8 cellular contexts compared by ENCODE assay signal in the genomic region with DNA sequence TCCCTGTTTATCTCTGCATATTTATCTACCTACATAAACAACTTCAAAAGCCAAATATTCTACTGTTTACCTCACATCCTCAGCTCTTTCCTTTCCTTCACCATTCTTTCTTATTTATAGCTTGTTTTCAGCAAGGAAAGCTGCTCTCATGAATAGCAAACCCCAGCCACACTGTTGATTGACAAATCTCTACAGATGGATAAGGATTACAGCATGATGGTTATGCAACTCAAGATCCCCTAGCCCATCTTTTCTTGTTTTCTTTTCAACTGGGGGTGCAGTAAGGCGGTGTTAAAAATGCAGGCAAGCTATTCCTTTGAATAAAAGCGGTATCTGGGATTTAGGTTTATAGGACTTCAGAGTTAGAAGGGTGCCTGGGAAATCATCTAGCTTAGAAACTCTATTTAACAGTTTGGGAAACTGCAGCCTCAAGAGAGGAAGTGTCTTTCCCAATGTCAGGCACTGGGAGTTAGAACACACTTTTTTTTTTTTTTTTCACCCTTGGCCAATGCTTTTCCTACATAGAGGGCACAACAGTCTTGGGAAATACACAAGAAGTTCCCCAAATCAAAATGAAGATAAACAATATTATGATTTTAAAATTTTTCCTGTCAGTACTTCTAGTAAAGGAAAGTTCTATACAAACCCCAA. TPM values are rescaled to one million over a fixed set of nuclear protein-coding genes. Genes with fewer than 3 reads are reported as not detected.
DNase-seq lines count a peak whose midpoint lies in the region; ATAC-seq and TF ChIP-seq lines count a peak whose summit lies in the region.

No MANE protein-coding gene starts in this region.

- no peaks in the 10 kb centered on the region for H3K27me3 ChIP-seq in GM23248 (replicated peaks; ENCODE audit: insufficient read depth)
- H3K27me3 ChIP-seq in adrenal gland = no peaks in the 10 kb centered on the region
- no peaks in the 10 kb centered on the region for H3K27me3 ChIP-seq in right atrium auricular region
- no peaks in the 10 kb centered on the region for H3K27me3 ChIP-seq in sigmoid colon

- H3K4me1 ChIP-seq in GM23248 (ENCODE audit: insufficient read depth) (peaks cover 57% of the 10 kb centered on the region), adrenal gland (replicated peaks in 1 of 2) (peaks cover 65 to 71% of the 10 kb centered on the region in 2 donors), right atrium auricular region (peaks cover 0 to 72% of the 10 kb centered on the region in 2 donors), sigmoid colon (peaks cover 0 to 75% (median 67%) of the 10 kb centered on the region in 4 donors)

- peak overlapping the region; percentile 96 for H3K4me2 ChIP-seq in GM23248 (ENCODE audit: unreplicated experiment)

- H3K4me3 ChIP-seq in GM23248 = peak overlapping the region; percentile 95
- peak overlapping the region in 2 of 4 donors; percentile 63 to 77 for H3K4me3 ChIP-seq in adrenal gland
- H3K4me3 ChIP-seq in right atrium auricular region = peak overlapping the region; percentile 63 to 68
- H3K4me3 ChIP-seq in sigmoid colon = peak overlapping the region in 3 of 4 donors; percentile 58 to 69 (median 68)

- in situ Hi-C loops in GM23248 (cut with MboI) = no loop called here

- 0 to 5% methylated on average over 2 of the region's 2 CpGs for WGBS in GM23248 (ENCODE audit: low coverage in 1 of 2, low lambda C conversion rate in 2 of 2, missing lambda C conversion rate in 2 of 2), 2 experiments
- 40 to 61% (median 52%) methylated on average over 2 of the region's 2 CpGs for WGBS in adrenal gland, 4 donors
- 78 to 86% methylated on average over 2 of the region's 2 CpGs for WGBS in sigmoid colon, 2 donors

- intact Hi-C loops in adrenal gland (cut with DNase I) = no loop called here
- intact Hi-C loops in sigmoid colon (cut with DNase I) = no loop called here

- no peak for TF ChIP-seq EP300 in sigmoid colon (IDR thresholded peaks at IDR 0.05)

- H3K9me3 ChIP-seq in GM23248 (ENCODE audit: low read depth) = no peaks in the 10 kb centered on the region
- H3K9me3 ChIP-seq in adrenal gland (replicated peaks in 1 of 3) = no peaks in the 10 kb centered on the region
- H3K9me3 ChIP-seq in right atrium auricular region = no peaks in the 10 kb centered on the region
- H3K9me3 ChIP-seq in sigmoid colon = no peaks in the 10 kb centered on the region

- H3K79me2 ChIP-seq in GM23248 (ENCODE audit: insufficient read depth) = peaks cover 91% of the 10 kb centered on the region

- peak; percentile 48 for DNase-seq in GM23248
- no peak for DNase-seq in adrenal gland
- no peak for DNase-seq in right atrium auricular region (ENCODE audit: low spot score)
- no peak for DNase-seq in sigmoid colon
- no peak for DNase-seq in DMS114 treated with DMSO at 0.1 percent for 48 hours (lab: John Stamatoyannopoulos, UW; ENCODE audit: unreplicated experiment)
- no peak for DNase-seq in kidney tubule cell (ENCODE audit: low spot score)
- no peak for DNase-seq in NCI-H2081 treated with DMSO at 0.1 percent for 48 hours (lab: John Stamatoyannopoulos, UW)

- H2AFZ ChIP-seq in GM23248 = no peak overlapping the region

- ATAC-seq in HG02870 (IDR thresholded peaks at IDR 0.05; ENCODE audit: unreplicated experiment) = no peak

- TF ChIP-seq CTCF in adrenal gland (IDR thresholded peaks at IDR 0.05) (no peak), right atrium auricular region (IDR thresholded peaks at IDR 0.05) (no peak), sigmoid colon (IDR thresholded peaks at IDR 0.05) (no peak)

- H3K27ac ChIP-seq in GM23248 (peak overlapping the region; percentile 99), adrenal gland (peak overlapping the region in 4 of 5 donors; percentile 24 to 86 (median 84)), right atrium auricular region (peak overlapping the region; percentile 82 to 92), sigmoid colon (peak overlapping the region; percentile 87 to 95 (median 90))

- no peak for TF ChIP-seq POLR2A in adrenal gland (IDR thresholded peaks at IDR 0.05)
- no peak for TF ChIP-seq POLR2A in sigmoid colon (IDR thresholded peaks at IDR 0.05)

- peaks cover 48% of the 10 kb centered on the region for H3K36me3 ChIP-seq in GM23248 (ENCODE audit: low read depth)
- H3K36me3 ChIP-seq in adrenal gland (replicated peaks in 1 of 2) = peaks cover 0 to 11% of the 10 kb centered on the region in 2 donors
- H3K36me3 ChIP-seq in right atrium auricular region = no peaks in the 10 kb centered on the region
- no peaks in the 10 kb centered on the region for H3K36me3 ChIP-seq in sigmoid colon

- H3F3A ChIP-seq in GM23248 (ENCODE audit: insufficient read depth) = peaks cover 81% of the 10 kb centered on the region

- H4K20me1 ChIP-seq in GM23248 (ENCODE audit: insufficient read depth) = peaks cover 28% of the 10 kb centered on the region; the same call in 1 of the 2 replicates

- peak overlapping the region; percentile 99 for H3K9ac ChIP-seq in GM23248

- no peaks in the 10 kb centered on the region for H3K9me2 ChIP-seq in GM23248 (ENCODE audit: insufficient read depth)

RNA-seq across cellular contexts. Expression of a gene that starts 2.7 kb away (rescaled TPM):
- total RNA-seq in GM23248 (2014; rRNA removed; shearing (Covaris generic)) = 5,563 and 6,520 TPM in 2 replicates
- polyA plus RNA-seq in GM23248 (2016; fragmentation: Nextera tagmentation; extraction: Ambion mirVana) (20,092 and 20,398 TPM in 2 replicates), adrenal gland (1,000 to 10,000 TPM in 1 of 3 donors, 100 to 1,000 TPM in 2; 145 to 2,674 (median 298) TPM), sigmoid colon (100 to 1,000 TPM in 1 of 3 donors, 10 to 100 TPM in 2; 47.6 to 272 (median 70.9) TPM)
- total RNA-seq in adrenal gland (1,000 to 10,000 TPM in 4 of 8 donors, 100 to 1,000 TPM in 4; 478 to 3,013 (median 1,213) TPM), right atrium auricular region (100 to 1,000 TPM; 292 to 567 TPM), sigmoid colon (100 to 1,000 TPM; 168 to 821 (median 339) TPM)
